20 cellular contexts compared by ENCODE assay signal in genomic region chr11:128854801-128855200, GRCh38. TPM values are rescaled to one million over a fixed set of nuclear protein-coding genes. Genes with fewer than 3 reads are reported as not detected.
DNase-seq lines count a peak whose midpoint lies in the region; ATAC-seq and TF ChIP-seq lines count a peak whose summit lies in the region.
"Had no signal": no experiment of that assay in that cellular context is flagged by ENCODE, and none has a peak within 500 bp of the region (broad histone marks: within the 10 kb centered on the region; RNA-seq: fewer than 3 reads in every experiment).

No MANE protein-coding gene starts in this region.

- intact Hi-C loops in heart left ventricle (cut with DNase I), result loop anchor here in 4 of 10 donors (5.0 to 10.0 kb wide), 4 partner anchors 682 to 822 kb away; no protein-coding TSS in a partner anchor

- no peak for TF ChIP-seq CTCF in heart left ventricle (IDR thresholded peaks at IDR 0.05)

- no peaks in the 10 kb centered on the region for H3K36me3 Mint-ChIP-seq in activated CD8-positive, alpha-beta memory T cell treated with anti-CD3 and anti-CD28 coated beads, Interleukin-2, amount 10 ng/mL, durations not matched to agents 7 days and 5 days
- no peaks in the 10 kb centered on the region for H3K36me3 Mint-ChIP-seq in stimulated activated memory B cell treated with anti-CD40 and anti-IgM and Interleukin-4, amounts not matched to agents 10 μg/mL and 1 μg/mL and 100 μg/mL, for 72 hours
- H3K36me3 Mint-ChIP-seq in naive thymus-derived CD8-positive, alpha-beta T cell, result no peaks in the 10 kb centered on the region

- H3K27me3 ChIP-seq in heart left ventricle, result no peaks in the 10 kb centered on the region

- TF ChIP-seq POLR2A in heart left ventricle (IDR thresholded peaks at IDR 0.05), result no peak

- peak; percentile 30 for DNase-seq in activated CD8-positive, alpha-beta memory T cell treated with anti-CD3 and anti-CD28 coated beads, Interleukin-2, amount 50 U/mL, for 48 hours
- no peak for DNase-seq in activated CD8-positive, alpha-beta memory T cell treated with anti-CD3 and anti-CD28 coated beads, Interleukin-2, amount 10 ng/mL, durations not matched to agents 7 days and 5 days
- DNase-seq in NCI-H146 treated with DMSO at 0.1 percent for 48 hours (lab: John Stamatoyannopoulos, UW; ENCODE audit: unreplicated experiment), result peak; percentile 38
- DNase-seq in left kidney (ENCODE audit: low read depth, low spot score), result peak; percentile 30
- DNase-seq in NCI-H82 (lab: John Stamatoyannopoulos, UW), result no peak
- no peak for DNase-seq in naive thymus-derived CD8-positive, alpha-beta T cell
- no peak for DNase-seq in heart left ventricle
- DNase-seq: C1 segment of cervical spinal cord; Caco-2; CD4-positive, alpha-beta memory T cell; DMS153; DND-41; GM23248; H9 had no signal

- H3K36me3 ChIP-seq in heart left ventricle, result no peaks in the 10 kb centered on the region

- ATAC-seq in activated CD8-positive, alpha-beta memory T cell treated with anti-CD3 and anti-CD28 coated beads, Interleukin-2, amount 10 ng/mL, durations not matched to agents 7 days and 5 days, result no peak
- no peak for ATAC-seq in stimulated activated memory B cell treated with anti-CD40 and anti-IgM and Interleukin-4, amounts not matched to agents 10 μg/mL and 1 μg/mL and 100 μg/mL, for 72 hours
- no peak for ATAC-seq in naive thymus-derived CD8-positive, alpha-beta T cell
- ATAC-seq in heart left ventricle, result no peak
- ATAC-seq: HCT116 had no signal

- H3K27ac ChIP-seq in heart left ventricle, result no peak overlapping the region
- H3K27ac ChIP-seq: GM23248 had no signal

- no peak overlapping the region for H3K4me3 Mint-ChIP-seq in activated CD8-positive, alpha-beta memory T cell treated with anti-CD3 and anti-CD28 coated beads, Interleukin-2, amount 10 ng/mL, durations not matched to agents 7 days and 5 days
- H3K4me3 Mint-ChIP-seq in stimulated activated memory B cell treated with anti-CD40 and anti-IgM and Interleukin-4, amounts not matched to agents 10 μg/mL and 1 μg/mL and 100 μg/mL, for 72 hours, result no peak overlapping the region
- no peak overlapping the region for H3K4me3 Mint-ChIP-seq in naive thymus-derived CD8-positive, alpha-beta T cell
- H3K4me3 Mint-ChIP-seq: CD4-positive, alpha-beta memory T cell; H9 had no signal

- CTCF ChIA-PET in activated CD8-positive, alpha-beta memory T cell treated with anti-CD3 and anti-CD28 coated beads, Interleukin-2, amount 10 ng/mL, durations not matched to agents 7 days and 5 days (lab: Charles Lee), result interaction anchor here (0.7 to 3.1 kb wide), 6 partner anchors 24 to 816 kb away, joined by 3 to 16 read pairs (median 4); no protein-coding TSS in a partner anchor

- no peak overlapping the region for H3K4me3 ChIP-seq in heart left ventricle
- H3K4me3 ChIP-seq: GM23248 had no signal

- H3K9me3 Mint-ChIP-seq in activated CD8-positive, alpha-beta memory T cell treated with anti-CD3 and anti-CD28 coated beads, Interleukin-2, amount 10 ng/mL, durations not matched to agents 7 days and 5 days (ENCODE audit: low read depth), result no peaks in the 10 kb centered on the region
- H3K9me3 Mint-ChIP-seq in stimulated activated memory B cell treated with anti-CD40 and anti-IgM and Interleukin-4, amounts not matched to agents 10 μg/mL and 1 μg/mL and 100 μg/mL, for 72 hours, result no peaks in the 10 kb centered on the region
- H3K9me3 Mint-ChIP-seq in naive thymus-derived CD8-positive, alpha-beta T cell, result no peaks in the 10 kb centered on the region
- H3K9me3 Mint-ChIP-seq: CD4-positive, alpha-beta memory T cell; H9 had no signal

- peaks cover 6% of the 10 kb centered on the region for H3K27me3 Mint-ChIP-seq in activated CD8-positive, alpha-beta memory T cell treated with anti-CD3 and anti-CD28 coated beads, Interleukin-2, amount 10 ng/mL, durations not matched to agents 7 days and 5 days
- no peaks in the 10 kb centered on the region for H3K27me3 Mint-ChIP-seq in stimulated activated memory B cell treated with anti-CD40 and anti-IgM and Interleukin-4, amounts not matched to agents 10 μg/mL and 1 μg/mL and 100 μg/mL, for 72 hours
- peaks cover 0 to 5% (median 2%) of the 10 kb centered on the region in 5 donors for H3K27me3 Mint-ChIP-seq in naive thymus-derived CD8-positive, alpha-beta T cell
- H3K27me3 Mint-ChIP-seq: CD4-positive, alpha-beta memory T cell had no signal

- H3K9me3 ChIP-seq in heart left ventricle, result no peaks in the 10 kb centered on the region
- H3K9me3 ChIP-seq: Caco-2 had no signal

- H3K27ac Mint-ChIP-seq in activated CD8-positive, alpha-beta memory T cell treated with anti-CD3 and anti-CD28 coated beads, Interleukin-2, amount 10 ng/mL, durations not matched to agents 7 days and 5 days, result no peak overlapping the region
- peak overlapping the region; percentile 7 for H3K27ac Mint-ChIP-seq in stimulated activated memory B cell treated with anti-CD40 and anti-IgM and Interleukin-4, amounts not matched to agents 10 μg/mL and 1 μg/mL and 100 μg/mL, for 72 hours
- H3K27ac Mint-ChIP-seq in naive thymus-derived CD8-positive, alpha-beta T cell, result no peak overlapping the region
- H3K27ac Mint-ChIP-seq: CD4-positive, alpha-beta memory T cell; H9 had no signal

- peaks cover 0 to 16% (median 0%) of the 10 kb centered on the region in 12 donors for H3K4me1 ChIP-seq in heart left ventricle
- H3K4me1 ChIP-seq: Caco-2 had no signal

- H3K4me1 Mint-ChIP-seq in activated CD8-positive, alpha-beta memory T cell treated with anti-CD3 and anti-CD28 coated beads, Interleukin-2, amount 10 ng/mL, durations not matched to agents 7 days and 5 days, result peaks cover 2% of the 10 kb centered on the region
- peaks cover 35% of the 10 kb centered on the region for H3K4me1 Mint-ChIP-seq in stimulated activated memory B cell treated with anti-CD40 and anti-IgM and Interleukin-4, amounts not matched to agents 10 μg/mL and 1 μg/mL and 100 μg/mL, for 72 hours
- H3K4me1 Mint-ChIP-seq in naive thymus-derived CD8-positive, alpha-beta T cell, result peaks cover 0 to 4% (median 3%) of the 10 kb centered on the region in 4 donors
- H3K4me1 Mint-ChIP-seq: H9 had no signal

- POLR2A ChIA-PET in naive thymus-derived CD8-positive, alpha-beta T cell (lab: Charles Lee), result no interaction called here

- 88 to 94% (median 92%) methylated on average over 7 of the region's 7 CpGs for WGBS in heart left ventricle, 4 donors

RNA-seq across cellular contexts. Expression of gene KCNJ1, which starts 12.3 kb away (rescaled TPM):
- total RNA-seq in activated CD8-positive, alpha-beta memory T cell treated with anti-CD3 and anti-CD28 coated beads, Interleukin-2, amount 10 ng/mL, durations not matched to agents 7 days and 5 days, result not detected
- total RNA-seq in naive thymus-derived CD8-positive, alpha-beta T cell, result not detected
- polyA plus RNA-seq in naive thymus-derived CD8-positive, alpha-beta T cell, result not detected
- under 1 TPM in 4 of 9 donors, not detected in 5; 0.16 to 0.50 (median 0.31) TPM for total RNA-seq in heart left ventricle
- polyA plus RNA-seq in heart left ventricle, result under 1 TPM in 1 of 2 donors, not detected in 1; 0.08 TPM
- total RNA-seq: A172, A673, Caco-2, GM23248, H9 had no signal
- polyA plus RNA-seq: BJ, GM23248 had no signal

RNA-seq across cellular contexts. Expression of gene KCNJ5, which starts 36.4 kb away (rescaled TPM):
- total RNA-seq in activated CD8-positive, alpha-beta memory T cell treated with anti-CD3 and anti-CD28 coated beads, Interleukin-2, amount 10 ng/mL, durations not matched to agents 7 days and 5 days, result not detected
- total RNA-seq in naive thymus-derived CD8-positive, alpha-beta T cell, result not detected
- not detected for polyA plus RNA-seq in naive thymus-derived CD8-positive, alpha-beta T cell
- total RNA-seq in heart left ventricle, result 10 to 100 TPM in 2 of 9 donors, 1 to 10 TPM in 7; 3.3 to 29.4 (median 7.2) TPM
- polyA plus RNA-seq in heart left ventricle, result 1 to 10 TPM; 1.4 to 3.0 TPM
- total RNA-seq: A673, Caco-2, H1 had no signal
- polyA plus RNA-seq: BJ; CD4-positive, alpha-beta memory T cell; GM23248 had no signal

Comparison
In these comparisons a context has a peak if more than half of its experiments do, and no peak if none do; other contexts are left out.
1. DNase-seq: peak in activated CD8-positive, alpha-beta memory T cell treated with anti-CD3 and anti-CD28 coated beads, Interleukin-2, amount 50 U/mL, for 48 hours (single experiment), NCI-H146 treated with DMSO at 0.1 percent for 48 hours (single experiment) and left kidney (single experiment); none in activated CD8-positive, alpha-beta memory T cell treated with anti-CD3 and anti-CD28 coated beads, Interleukin-2, amount 10 ng/mL, durations not matched to agents 7 days and 5 days (single experiment), NCI-H82 (single experiment), naive thymus-derived CD8-positive, alpha-beta T cell (0 of 10) and heart left ventricle (0 of 5).
2. RNA of gene KCNJ5, which starts 36.4 kb away (total RNA-seq): 3.3 to 29.4 TPM in heart left ventricle; not detected in naive thymus-derived CD8-positive, alpha-beta T cell and not detected in activated CD8-positive, alpha-beta memory T cell treated with anti-CD3 and anti-CD28 coated beads, Interleukin-2, amount 10 ng/mL, durations not matched to agents 7 days and 5 days; every median in the first group is over 4 times any median in the second.